Comparison of ENCODE assay signal across 8 cellular contexts in the genomic region with DNA sequence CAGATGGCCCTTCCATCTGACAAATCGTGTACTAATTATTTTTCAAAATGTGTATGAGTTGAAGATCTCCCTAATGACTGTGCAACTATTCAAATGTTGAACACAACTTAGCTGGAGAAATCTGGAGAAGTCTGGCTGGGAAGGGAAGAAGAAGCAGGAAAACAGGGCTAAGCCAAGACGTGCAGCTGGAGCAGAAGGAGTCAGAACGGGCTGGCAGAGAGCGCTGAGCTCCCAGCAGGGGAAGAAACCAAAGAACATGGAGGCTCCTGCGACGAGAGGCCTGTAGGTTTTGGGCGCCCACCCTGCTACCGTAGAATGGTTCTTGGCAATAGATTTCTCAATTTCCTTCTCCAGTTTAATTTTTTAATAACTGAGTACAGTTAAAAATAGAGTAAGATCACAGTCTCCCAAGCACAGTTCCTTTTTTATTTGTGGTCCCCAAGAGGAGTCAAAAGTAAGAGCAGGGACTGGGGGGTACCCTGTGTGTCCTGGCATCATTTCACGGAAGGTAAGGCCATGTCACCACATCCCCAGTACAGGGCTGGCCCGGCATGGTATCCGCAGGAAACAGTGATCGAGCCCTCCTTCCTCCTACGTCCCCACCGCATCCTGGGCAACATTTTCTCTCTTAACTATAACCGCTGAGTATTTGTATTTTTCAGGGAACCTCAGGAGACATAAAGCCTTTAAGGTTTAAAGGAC. TPM values are rescaled to one million over a fixed set of nuclear protein-coding genes. Genes with fewer than 3 reads are reported as not detected.
DNase-seq lines count a peak whose midpoint lies in the region; ATAC-seq and TF ChIP-seq lines count a peak whose summit lies in the region.

No MANE protein-coding gene starts in this region.

- H3K27me3 Mint-ChIP-seq in brain: peaks cover 14% of the 10 kb centered on the region

- H3K4me3 ChIP-seq in AG10803 (ENCODE audit: low read length) (peak overlapping the region; percentile 20), MG63 (no peak overlapping the region), muscle layer of colon (ENCODE audit: low read depth in 1 of 2, low read length in 2 of 2) (peak overlapping the region; percentile 60 to 61)

- H3K9me3 Mint-ChIP-seq in brain: peaks cover 0 to 2% (median 0%) of the 10 kb centered on the region in 5 experiments

- no peak for ATAC-seq in left colon
- ATAC-seq in GM21447 (IDR thresholded peaks at IDR 0.05; ENCODE audit: unreplicated experiment): no peak
- ATAC-seq in GM18870 (IDR thresholded peaks at IDR 0.05; ENCODE audit: unreplicated experiment): no peak

- H3K4me1 Mint-ChIP-seq in brain: peaks cover 19% of the 10 kb centered on the region

- peaks cover 5% of the 10 kb centered on the region for H3K4me1 ChIP-seq in muscle layer of colon (ENCODE audit: insufficient read depth, low read length)

- H3K9ac ChIP-seq in muscle layer of colon (ENCODE audit: low read length): no peak overlapping the region

- H3K4me3 Mint-ChIP-seq in brain: peak overlapping the region; percentile 14 to 78 (median 63)

- H3K27me3 ChIP-seq in MG63 (no peaks in the 10 kb centered on the region), muscle layer of colon (ENCODE audit: control insufficient read depth in 1 of 2, insufficient read depth in 2 of 2, low read length in 2 of 2) (no peaks in the 10 kb centered on the region)

- no peaks in the 10 kb centered on the region for H3K36me3 Mint-ChIP-seq in brain

- intact Hi-C loops in left colon (cut with DNase I, micrococcal nuclease): no loop called here

- 0 out of 2 replicates have a peak, but pooled peaks have one; percentile 7 for TF ChIP-seq CTCF in AG10803 (conservative IDR thresholded peaks at IDR 0.05; ENCODE audit: low read length)
- TF ChIP-seq CTCF in brain (conservative IDR thresholded peaks at IDR 0.05): no peak

- peak overlapping the region in 3 of 5 experiments; percentile 10 to 56 (median 41) for H3K27ac Mint-ChIP-seq in brain

- no peaks in the 10 kb centered on the region for H3K9me3 ChIP-seq in MG63
- no peaks in the 10 kb centered on the region for H3K9me3 ChIP-seq in muscle layer of colon (ENCODE audit: low read length)

- H3K36me3 ChIP-seq in MG63: no peaks in the 10 kb centered on the region
- H3K36me3 ChIP-seq in muscle layer of colon (ENCODE audit: insufficient read depth, low read length): no peaks in the 10 kb centered on the region

- DNase-seq in AG10803 (ENCODE audit: low read depth) (peak; percentile 51), MG63 (peak; percentile 62), H4 (ENCODE audit: low spot score) (no peak), left colon (no peak)

- H3K27ac ChIP-seq in muscle layer of colon (ENCODE audit: low read depth, low read length): peak overlapping the region; percentile 82

RNA-seq across cellular contexts. Expression of gene LATS2, which starts 13.4 kb away (rescaled TPM):
- 8.2 and 10.6 TPM in 2 replicates for total RNA-seq in MG63 (2014; rRNA removed; shearing (Covaris generic); ENCODE audit: low replicate concordance)
- 2.3 TPM for polyA plus RNA-seq in brain (ENCODE audit: insufficient read depth, low read depth, low replicate concordance)
- total RNA-seq in H4 (2014; rRNA removed; shearing (Covaris generic)): 2.7 and 3.9 TPM in 2 replicates
- 10 to 100 TPM in 1 of 2 donors, 1 to 10 TPM in 1; 7.5 to 14.8 TPM for total RNA-seq in left colon

Comparison
In these comparisons a context has a peak if more than half of its experiments do, and no peak if none do; other contexts are left out.
1. DNase-seq: peak in AG10803 (single experiment) and MG63 (single experiment); none in H4 (single experiment) and left colon (0 of 2).